22 cellular contexts compared by ENCODE assay signal in genomic region chr12:115726691-115727090, GRCh38.
"Had no signal": no experiment of that assay in that cellular context is flagged by ENCODE, and none has a peak within 500 bp of the region (broad histone marks: within the 10 kb centered on the region; RNA-seq: fewer than 3 reads in every experiment).

No MANE protein-coding gene starts in this region.

- H3K79me2 ChIP-seq: hepatocyte had no signal

- H3K27ac ChIP-seq: hepatocyte, left ventricle myocardium inferior, ovary, skin epidermis, stomach, testis, thyroid gland, transverse colon, upper lobe of left lung, vagina had no signal

- ATAC-seq: naive thymus-derived CD4-positive, alpha-beta T cell; natural killer cell treated with Interleukin-12 subunit alpha and Interleukin-12 subunit beta and Interleukin-15 and Interleukin-18, amount 100 ng/mL, for 72 hours; right cardiac atrium; sciatic nerve; stimulated activated naive B cell treated with anti-CD40 and anti-IgM and Interleukin-4, amounts not matched to agents 10 μg/mL and 1 μg/mL and 100 μg/mL, for 72 hours; stimulated activated naive CD8-positive, alpha-beta T cell treated with anti-CD3 and anti-CD28 coated beads, Interleukin-15, Interleukin-2, amounts not matched to agents 100 U/mL and 50 U/mL, for 24 hours had no signal

- H3K4me1 ChIP-seq: left ventricle myocardium inferior, stomach, testis, thyroid gland, upper lobe of left lung, vagina had no signal

- H3K4me2 ChIP-seq: hepatocyte had no signal

- H3K36me3 ChIP-seq: left ventricle myocardium inferior, ovary, stomach, thyroid gland, transverse colon, upper lobe of left lung, vagina had no signal

- H3K27me3 ChIP-seq: hepatocyte, ovary, testis, thyroid gland, transverse colon, upper lobe of left lung, vagina had no signal

- H3K4me3 ChIP-seq: hepatocyte, left ventricle myocardium inferior, lung, ovary, skin epidermis, stomach, testis, thyroid gland, transverse colon, upper lobe of left lung, vagina had no signal

- H2AFZ ChIP-seq: hepatocyte had no signal

- H3K9me3 ChIP-seq: left ventricle myocardium inferior, ovary, stomach, testis, thyroid gland, transverse colon, upper lobe of left lung, vagina had no signal

- DNase-seq: kidney; left ventricle myocardium inferior; mesendoderm; naive thymus-derived CD4-positive, alpha-beta T cell; ovary; right cardiac atrium; stimulated activated CD4-positive, alpha-beta T cell treated with anti-CD3 and anti-CD28 coated beads, Interleukin-1b, Interleukin-23, amount 100 ng/mL, for 48 hours; stimulated activated CD4-positive, alpha-beta T cell treated with anti-CD3 and anti-CD28 coated beads, Interleukin-2, amount 100 ng/mL, for 48 hours; stimulated activated CD4-positive, alpha-beta T cell treated with anti-CD3 and anti-CD28 coated beads, Interleukin-4, amount 100 ng/mL, for 4 hours; stimulated activated naive B cell treated with anti-CD40 and anti-IgM and Interleukin-4, amounts not matched to agents 10 μg/mL and 1 μg/mL and 100 μg/mL, for 72 hours; stimulated activated naive CD8-positive, alpha-beta T cell treated with anti-CD3 and anti-CD28 coated beads, Interleukin-15, Interleukin-2, amounts not matched to agents 100 U/mL and 50 U/mL, for 24 hours; stomach; testis; thyroid gland; transverse colon; upper lobe of left lung had no signal
